Comparison of ENCODE assay signal across 8 cellular contexts in genomic region chr2:169799555-169799954, GRCh38. TPM values are rescaled to one million over a fixed set of nuclear protein-coding genes. Genes with fewer than 3 reads are reported as not detected.
A peak's percentile ranks its signal among the peaks of the same experiment; 100 is the strongest.
DNase-seq lines count a peak whose midpoint lies in the region; ATAC-seq and TF ChIP-seq lines count a peak whose summit lies in the region.

No MANE protein-coding gene starts in this region.

- TF ChIP-seq CTCF in osteoblast (IDR thresholded peaks at IDR 0.05; ENCODE audit: extremely low read depth, low read depth, low read length), result no peak

- peak overlapping the region; percentile 97 for H3K4me3 ChIP-seq in osteoblast (ENCODE audit: insufficient read depth, low read length)

- H3K4me1 ChIP-seq in osteoblast (ENCODE audit: insufficient read depth, low read length), result peaks cover 10% of the 10 kb centered on the region

- peaks cover 15% of the 10 kb centered on the region for H3K27me3 Mint-ChIP-seq in activated naive CD4-positive, alpha-beta T cell treated with anti-CD3 and anti-CD28 coated beads, Interleukin-2, amount 10 ng/mL, durations not matched to agents 7 days and 5 days

- peaks cover 6% of the 10 kb centered on the region for H4K20me1 ChIP-seq in osteoblast (ENCODE audit: insufficient read depth, low read length)

- no peaks in the 10 kb centered on the region for H3K27me3 ChIP-seq in osteoblast (ENCODE audit: insufficient read depth, low read length)

- peak overlapping the region; percentile 95 for H3K4me3 Mint-ChIP-seq in activated naive CD4-positive, alpha-beta T cell treated with anti-CD3 and anti-CD28 coated beads, Interleukin-2, amount 10 ng/mL, durations not matched to agents 7 days and 5 days

- no peak for ATAC-seq in GM18505 (IDR thresholded peaks at IDR 0.05; ENCODE audit: unreplicated experiment)

- peak overlapping the region; percentile 98 for H3K27ac Mint-ChIP-seq in activated naive CD4-positive, alpha-beta T cell treated with anti-CD3 and anti-CD28 coated beads, Interleukin-2, amount 10 ng/mL, durations not matched to agents 7 days and 5 days

- TF ChIP-seq POLR2A in erythroblast (IDR thresholded peaks at IDR 0.05; ENCODE audit: low read length) (no peak), GM18505 (IDR thresholded peaks at IDR 0.05; ENCODE audit: borderline replicate concordance, extremely low read depth, insufficient read depth, insufficient read length) (no peak)

- H3K9me3 ChIP-seq in osteoblast (ENCODE audit: low read depth, low read length), result no peaks in the 10 kb centered on the region

- CTCF ChIA-PET in activated naive CD4-positive, alpha-beta T cell treated with anti-CD3 and anti-CD28 coated beads, Interleukin-2, amount 10 ng/mL, durations not matched to agents 7 days and 5 days (lab: Charles Lee), result no interaction called here

- peak; percentile 22 for DNase-seq in activated naive CD4-positive, alpha-beta T cell treated with anti-CD3 and anti-CD28 coated beads, Interleukin-2, amount 10 ng/mL, durations not matched to agents 7 days and 5 days
- no peak for DNase-seq in activated naive CD4-positive, alpha-beta T cell (lab: John Stamatoyannopoulos, UW)
- peak; percentile 19 for DNase-seq in SK-N-DZ (ENCODE audit: low spot score)
- DNase-seq in erythroblast (lab: John Stamatoyannopoulos, UW), result peak; percentile 44 to 57
- no peak for DNase-seq in osteoblast (ENCODE audit: insufficient read length, low spot score, missing footprints)
- no peak for DNase-seq in cerebellar nuclear complex (lab: John Stamatoyannopoulos, UW)
- DNase-seq in cerebellar cortex (ENCODE audit: low spot score), result no peak

- H2AFZ ChIP-seq in osteoblast (ENCODE audit: low read length), result peak overlapping the region; percentile 99

- H3K9me3 Mint-ChIP-seq in activated naive CD4-positive, alpha-beta T cell treated with anti-CD3 and anti-CD28 coated beads, Interleukin-2, amount 10 ng/mL, durations not matched to agents 7 days and 5 days, result no peaks in the 10 kb centered on the region

- H3K36me3 ChIP-seq in osteoblast (ENCODE audit: insufficient read depth, low read length), result peaks cover 15% of the 10 kb centered on the region

- H3K4me2 ChIP-seq in osteoblast (ENCODE audit: insufficient read depth, low read length), result peak overlapping the region; percentile 84

- peaks cover 13% of the 10 kb centered on the region for H3K36me3 Mint-ChIP-seq in activated naive CD4-positive, alpha-beta T cell treated with anti-CD3 and anti-CD28 coated beads, Interleukin-2, amount 10 ng/mL, durations not matched to agents 7 days and 5 days

- peaks cover 35% of the 10 kb centered on the region for H3K4me1 Mint-ChIP-seq in activated naive CD4-positive, alpha-beta T cell treated with anti-CD3 and anti-CD28 coated beads, Interleukin-2, amount 10 ng/mL, durations not matched to agents 7 days and 5 days

- peaks cover 58% of the 10 kb centered on the region for H3K79me2 ChIP-seq in osteoblast (ENCODE audit: insufficient read depth, low read length)

- peak overlapping the region; percentile 74 for H3K27ac ChIP-seq in osteoblast (ENCODE audit: low read depth, low read length)

RNA-seq across cellular contexts. Expression of gene SSB, which starts 0.9 kb away (rescaled TPM):
- polyA plus RNA-seq in SK-N-DZ (2014; cell fraction: cytosol; rRNA removed), result 145 and 185 TPM in 2 replicates
- polyA plus RNA-seq in SK-N-DZ (2014; cell fraction: nucleus; rRNA removed), result 293 and 350 TPM in 2 replicates
- total RNA-seq in osteoblast, result 82.2 and 94.1 TPM in 2 replicates

RNA-seq across cellular contexts. Expression of gene METTL5, which starts 25.1 kb away (rescaled TPM):
- polyA plus RNA-seq in SK-N-DZ (2014; cell fraction: cytosol; rRNA removed), result 90.3 and 99.1 TPM in 2 replicates
- 69.3 and 75.2 TPM in 2 replicates for polyA plus RNA-seq in SK-N-DZ (2014; cell fraction: nucleus; rRNA removed)
- total RNA-seq in osteoblast, result 39.8 and 44.2 TPM in 2 replicates

RNA-seq across cellular contexts. Expression of gene UBR3, which starts 27.7 kb away (rescaled TPM):
- polyA plus RNA-seq in SK-N-DZ (2014; cell fraction: cytosol; rRNA removed), result 13.9 and 14.4 TPM in 2 replicates
- polyA plus RNA-seq in SK-N-DZ (2014; cell fraction: nucleus; rRNA removed), result 24.3 and 25.0 TPM in 2 replicates
- total RNA-seq in osteoblast, result 42.7 and 50.1 TPM in 2 replicates

Comparison
In these comparisons a context has a peak if more than half of its experiments do, and no peak if none do; other contexts are left out.
1. DNase-seq: peak in activated naive CD4-positive, alpha-beta T cell treated with anti-CD3 and anti-CD28 coated beads, Interleukin-2, amount 10 ng/mL, durations not matched to agents 7 days and 5 days (single experiment), SK-N-DZ (single experiment) and erythroblast (2 of 2); none in activated naive CD4-positive, alpha-beta T cell (0 of 4), osteoblast (single experiment), cerebellar nuclear complex (0 of 2) and cerebellar cortex (single experiment).